Comparison of ENCODE assay signal across 11 cellular contexts in genomic region chrX:70592091-70592490, GRCh38.
A peak's percentile ranks its signal among the peaks of the same experiment; 100 is the strongest.
DNase-seq lines count a peak whose midpoint lies in the region; ATAC-seq, FAIRE-seq and TF ChIP-seq lines count a peak whose summit lies in the region.
"Had no signal": no experiment of that assay in that cellular context is flagged by ENCODE, and none has a peak within 500 bp of the region (broad histone marks: within the 10 kb centered on the region; RNA-seq: fewer than 3 reads in every experiment).

No MANE protein-coding gene starts in this region.

- no peaks in the 10 kb centered on the region for H3K36me3 ChIP-seq in kidney epithelial cell (ENCODE audit: control insufficient read depth, insufficient read depth, low read length)
- H3K36me3 ChIP-seq: adrenal gland, pancreas had no signal

- WGBS in lower leg skin, 2 donors, result 50 to 53% methylated on average over 1 of the region's 1 CpG

- DNase-seq in AG20443 (ENCODE audit: low spot score) (peak; percentile 62), HTR-8/SVneo (ENCODE audit: insufficient read length, low spot score) (peak; percentile 51), kidney epithelial cell (ENCODE audit: low read depth) (peak; percentile 16), medulla oblongata (ENCODE audit: extremely low spot score) (no peak), lower leg skin (ENCODE audit: low spot score in 2 of 2) (no peak)
- peak; percentile 35 for DNase-seq in activated naive CD8-positive, alpha-beta T cell treated with anti-CD3 and anti-CD28 coated beads for 36 hours
- DNase-seq in activated effector memory CD4-positive, alpha-beta T cell treated with anti-CD3 and anti-CD28 coated beads, Interleukin-2, amount 50 U/mL, for 16 hours, result no peak
- DNase-seq: NCI-H187, pancreas had no signal

- H3K27me3 Mint-ChIP-seq in activated naive CD8-positive, alpha-beta T cell treated with anti-CD3 and anti-CD28 coated beads for 36 hours, result peaks cover 3% of the 10 kb centered on the region

- H3K4me1 Mint-ChIP-seq in activated naive CD8-positive, alpha-beta T cell treated with anti-CD3 and anti-CD28 coated beads for 36 hours, result peaks cover 8% of the 10 kb centered on the region

- peak overlapping the region; percentile 66 for H3K27ac Mint-ChIP-seq in activated naive CD8-positive, alpha-beta T cell treated with anti-CD3 and anti-CD28 coated beads for 36 hours

- H3K4me3 Mint-ChIP-seq in activated naive CD8-positive, alpha-beta T cell treated with anti-CD3 and anti-CD28 coated beads for 36 hours, result no peak overlapping the region

- TF ChIP-seq POLR2A in lower leg skin (IDR thresholded peaks at IDR 0.05), result no peak

- H3K27me3 ChIP-seq in kidney epithelial cell (ENCODE audit: control insufficient read depth, insufficient read depth, low read length), result no peaks in the 10 kb centered on the region
- H3K27me3 ChIP-seq: pancreas had no signal

- no peak for TF ChIP-seq CTCF in kidney epithelial cell (IDR thresholded peaks at IDR 0.05; ENCODE audit: insufficient read depth, low read length, poor library complexity, severe bottlenecking)
- TF ChIP-seq CTCF in lower leg skin (IDR thresholded peaks at IDR 0.05), result no peak

- H3K4me3 ChIP-seq in kidney epithelial cell (ENCODE audit: low read depth, low read length), result no peak overlapping the region
- no peak overlapping the region for H3K4me3 ChIP-seq in lower leg skin (ENCODE audit: low read depth, poor library complexity, severe bottlenecking)
- H3K4me3 ChIP-seq: adrenal gland, pancreas had no signal

- no peak for ATAC-seq in GM19467 (IDR thresholded peaks at IDR 0.05; ENCODE audit: unreplicated experiment)

- H3K9me3 Mint-ChIP-seq in activated naive CD8-positive, alpha-beta T cell treated with anti-CD3 and anti-CD28 coated beads for 36 hours, result peaks cover 13% of the 10 kb centered on the region

- H3K36me3 Mint-ChIP-seq in activated naive CD8-positive, alpha-beta T cell treated with anti-CD3 and anti-CD28 coated beads for 36 hours, result peaks cover 5% of the 10 kb centered on the region

- intact Hi-C loops in lower leg skin (cut with DNase I; ENCODE audit: low total_unique reads), result no loop called here

- FAIRE-seq in HTR-8/SVneo (lab: Jason Lieb, UNC), result no peak
- FAIRE-seq: pancreas had no signal

Comparison
In these comparisons a context has a peak if more than half of its experiments do, and no peak if none do; other contexts are left out.
1. DNase-seq: peak in AG20443 (single experiment), HTR-8/SVneo (single experiment), activated naive CD8-positive, alpha-beta T cell treated with anti-CD3 and anti-CD28 coated beads for 36 hours (single experiment) and kidney epithelial cell (single experiment); none in activated effector memory CD4-positive, alpha-beta T cell treated with anti-CD3 and anti-CD28 coated beads, Interleukin-2, amount 50 U/mL, for 16 hours (single experiment), medulla oblongata (single experiment) and lower leg skin (0 of 2).